22 cellular contexts compared by ENCODE assay signal in the genomic region with DNA sequence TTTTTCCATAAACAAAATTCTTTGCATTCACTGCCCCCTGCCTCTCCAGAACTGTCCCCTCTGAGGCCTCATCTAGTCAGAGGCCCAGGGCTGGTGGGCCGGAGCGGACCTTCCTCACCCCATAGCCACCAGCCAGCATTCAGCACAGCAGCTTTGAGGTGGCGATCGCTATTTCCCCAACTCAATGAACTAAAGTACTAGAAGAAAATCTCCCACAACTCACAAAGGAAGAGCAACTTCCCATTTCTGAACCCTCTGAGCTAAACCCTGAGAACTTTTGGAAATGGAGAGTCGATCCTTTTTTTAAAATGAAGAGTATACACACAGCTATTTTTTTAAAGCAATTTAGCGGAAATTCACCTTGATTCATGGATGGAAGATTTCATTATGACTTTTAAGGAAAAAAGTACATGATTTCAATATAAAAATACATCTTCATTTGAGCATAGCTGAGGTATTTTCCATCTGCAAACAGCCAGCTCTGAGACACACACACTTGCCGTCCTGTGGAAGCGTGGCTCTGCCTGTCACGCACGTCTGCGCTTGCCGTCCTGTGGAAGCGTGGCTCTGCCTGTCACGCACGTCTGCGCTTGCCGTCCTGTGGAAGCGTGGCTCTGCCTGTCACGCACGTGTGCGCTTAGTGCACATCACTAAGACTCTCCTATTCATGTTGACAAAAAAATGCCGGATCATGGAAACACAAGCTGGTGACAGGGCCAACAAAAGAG.
"Had no signal": no experiment of that assay in that cellular context is flagged by ENCODE, and none has a peak within 500 bp of the region (broad histone marks: within the 10 kb centered on the region; RNA-seq: fewer than 3 reads in every experiment).

No MANE protein-coding gene starts in this region.

- FAIRE-seq: keratinocyte, TTC549 had no signal

- ATAC-seq: activated naive CD8-positive, alpha-beta T cell treated with anti-CD3 and anti-CD28 coated beads, Interleukin-2, amount 50 U/mL, for 24 hours; psoas muscle; right cardiac atrium had no signal

- H3K27me3 ChIP-seq: colonic mucosa, stomach had no signal

- H3K4me1 ChIP-seq: colonic mucosa, psoas muscle had no signal

- H3K27ac ChIP-seq: colonic mucosa, epithelial cell of prostate, psoas muscle, skin epidermis, stomach had no signal

- H3K4me3 ChIP-seq: colonic mucosa, psoas muscle, skin epidermis, stomach had no signal

- H3K36me3 ChIP-seq: colonic mucosa had no signal

- DNase-seq: activated CD4-positive, alpha-beta T cell treated with anti-CD3 and anti-CD28 coated beads, Interleukin-2, amount 50 U/mL, for 1 hour; activated CD8-positive, alpha-beta memory T cell treated with anti-CD3 and anti-CD28 coated beads, Interleukin-2, amount 50 U/mL, for 48 hours; activated naive CD8-positive, alpha-beta T cell treated with anti-CD3 and anti-CD28 coated beads, Interleukin-2, amount 50 U/mL, for 24 hours; activated T-cell treated with anti-CD3 and anti-CD28 coated beads, Interleukin-2, amount 50 U/mL, for 72 hours; anterior cingulate cortex; central memory CD4-positive, alpha-beta T cell; colonic mucosa; endodermal cell; foreskin melanocyte; glutamatergic neuron; midbrain; nephron progenitor cell; psoas muscle; stomach; SW 1271; T-helper 2 cell had no signal

- H3K9me3 Mint-ChIP-seq: activated naive CD8-positive, alpha-beta T cell treated with anti-CD3 and anti-CD28 coated beads, Interleukin-2, amount 50 U/mL, for 24 hours; activated T-cell treated with anti-CD3 and anti-CD28 coated beads, Interleukin-2, amount 50 U/mL, for 72 hours; type B pancreatic cell had no signal

- H3K27ac Mint-ChIP-seq: activated naive CD8-positive, alpha-beta T cell treated with anti-CD3 and anti-CD28 coated beads, Interleukin-2, amount 50 U/mL, for 24 hours; activated T-cell treated with anti-CD3 and anti-CD28 coated beads, Interleukin-2, amount 50 U/mL, for 72 hours; endodermal cell; nephron progenitor cell; type B pancreatic cell had no signal

- H3K9me3 ChIP-seq: colonic mucosa, psoas muscle, stomach had no signal
